ENCODE assay signal across 26 cellular contexts in genomic region chr4:95929448-95930064, GRCh38.
DNase-seq lines count a peak whose midpoint lies in the region; ATAC-seq, FAIRE-seq and TF ChIP-seq lines count a peak whose summit lies in the region.
"Had no signal": no experiment of that assay in that cellular context is flagged by ENCODE, and none has a peak within 500 bp of the region (broad histone marks: within the 10 kb centered on the region; RNA-seq: fewer than 3 reads in every experiment).

No MANE protein-coding gene starts in this region.

- no peak overlapping the region for H3K9ac ChIP-seq in endodermal cell (ENCODE audit: extremely low read depth, low read length, poor library complexity, severe bottlenecking)
- H3K9ac ChIP-seq: BLaER1 treated with 17β-estradiol and CSF1 and Interleukin-3, amounts not matched to agents 10 nM and 100 nM; KMS-11 had no signal

- H3K4me1 ChIP-seq in endodermal cell (ENCODE audit: control insufficient read depth, insufficient read depth, low read length) = no peaks in the 10 kb centered on the region
- H3K4me1 ChIP-seq in pancreas = no peaks in the 10 kb centered on the region
- H3K4me1 ChIP-seq: BLaER1 treated with 17β-estradiol and CSF1 and Interleukin-3, amounts not matched to agents 10 nM and 100 nM; breast epithelium; colonic mucosa; heart left ventricle; sigmoid colon had no signal

- ATAC-seq in pancreas = no peak
- no peak for ATAC-seq in GM21737 (IDR thresholded peaks at IDR 0.05; ENCODE audit: unreplicated experiment)
- ATAC-seq: activated naive CD8-positive, alpha-beta T cell treated with anti-CD3 and anti-CD28 coated beads, Interleukin-2, amount 50 U/mL, for 24 hours; heart left ventricle; left colon; natural killer cell; Right ventricle myocardium inferior had no signal

- H3K27me3 Mint-ChIP-seq in endodermal cell (ENCODE audit: insufficient read depth) = no peaks in the 10 kb centered on the region
- H3K27me3 Mint-ChIP-seq: activated B cell treated with CpG ODN at 0.5 μM for 24 hours; activated CD4-positive, alpha-beta memory T cell treated with anti-CD3 and anti-CD28 coated beads, Interleukin-2, amount 10 ng/mL, durations not matched to agents 7 days and 5 days; activated naive CD8-positive, alpha-beta T cell treated with anti-CD3 and anti-CD28 coated beads, Interleukin-2, amount 50 U/mL, for 24 hours; type B pancreatic cell had no signal

- 73% methylated on average over 1 of the region's 1 CpG; no CpG with 5 or more reads in 1 of the 2 experiments for WGBS in endodermal cell (ENCODE audit: insufficient coverage in 1 of 2, insufficient read length in 1 of 2), 2 experiments
- 35 to 38% methylated on average over 1 of the region's 1 CpG for WGBS in pancreas, 2 donors

- TF ChIP-seq POLR2A in NB4 (IDR thresholded peaks at IDR 0.05; ENCODE audit: extremely low read depth, insufficient read length) = no peak

- H3K4me1 Mint-ChIP-seq in endodermal cell = no peaks in the 10 kb centered on the region
- H3K4me1 Mint-ChIP-seq: activated B cell treated with CpG ODN at 0.5 μM for 24 hours; activated CD4-positive, alpha-beta memory T cell treated with anti-CD3 and anti-CD28 coated beads, Interleukin-2, amount 10 ng/mL, durations not matched to agents 7 days and 5 days; activated naive CD8-positive, alpha-beta T cell treated with anti-CD3 and anti-CD28 coated beads, Interleukin-2, amount 50 U/mL, for 24 hours; mesothelial cell of epicardium; natural killer cell had no signal

- H3K36me3 ChIP-seq in endodermal cell (ENCODE audit: control insufficient read depth, insufficient read depth, low read length) = no peaks in the 10 kb centered on the region
- H3K36me3 ChIP-seq in pancreas = no peaks in the 10 kb centered on the region
- H3K36me3 ChIP-seq: BLaER1 treated with 17β-estradiol and CSF1 and Interleukin-3, amounts not matched to agents 10 nM and 100 nM; breast epithelium; colonic mucosa; heart left ventricle; sigmoid colon had no signal

- H3K36me3 Mint-ChIP-seq in endodermal cell (ENCODE audit: low read depth) = peaks cover 4% of the 10 kb centered on the region
- H3K36me3 Mint-ChIP-seq: natural killer cell had no signal

- no peak overlapping the region for H3K27ac ChIP-seq in endodermal cell (ENCODE audit: low read depth, low read length)
- no peak overlapping the region for H3K27ac ChIP-seq in pancreas
- H3K27ac ChIP-seq: BLaER1 treated with 17β-estradiol and CSF1 and Interleukin-3, amounts not matched to agents 10 nM and 100 nM; breast epithelium; colonic mucosa; heart left ventricle; KMS-11; sigmoid colon had no signal

- H3K27me3 ChIP-seq in endodermal cell (ENCODE audit: control insufficient read depth, insufficient read depth, low read length, poor library complexity, severe bottlenecking) (no peaks in the 10 kb centered on the region), pancreas (no peaks in the 10 kb centered on the region)
- H3K27me3 ChIP-seq: BLaER1 treated with 17β-estradiol and CSF1 and Interleukin-3, amounts not matched to agents 10 nM and 100 nM; breast epithelium; colonic mucosa; heart left ventricle; sigmoid colon had no signal

- TF ChIP-seq CTCF in NB4 (IDR thresholded peaks at IDR 0.05; ENCODE audit: low read depth, low read length) (no peak), endodermal cell (conservative IDR thresholded peaks at IDR 0.05) (no peak), pancreas (IDR thresholded peaks at IDR 0.05) (no peak)

- DNase-seq in NCI-H748 (lab: John Stamatoyannopoulos, UW; ENCODE audit: unreplicated experiment) (peak; percentile 0), NCI-H748 treated with DMSO at 0.1 percent for 48 hours (lab: John Stamatoyannopoulos, UW) (no peak), NB4 (ENCODE audit: low read depth) (peak; percentile 2), endodermal cell (no peak), pancreas (no peak), NCI-H1694 treated with DMSO at 0.1 percent for 48 hours (lab: John Stamatoyannopoulos, UW) (no peak), GM19240 (ENCODE audit: insufficient read length, low spot score) (no peak)
- DNase-seq: activated B cell treated with CpG ODN at 0.5 μM for 24 hours; activated CD4-positive, alpha-beta memory T cell treated with anti-CD3 and anti-CD28 coated beads, Interleukin-2, amount 10 ng/mL, durations not matched to agents 7 days and 5 days; activated effector memory CD4-positive, alpha-beta T cell treated with anti-CD3 and anti-CD28 coated beads, Interleukin-2, amount 50 U/mL, for 16 hours; activated naive CD8-positive, alpha-beta T cell treated with anti-CD3 and anti-CD28 coated beads, Interleukin-2, amount 50 U/mL, for 24 hours; colonic mucosa; GDM1; heart left ventricle; left colon; natural killer cell; NCI-H1092; NCI-H2029; sigmoid colon had no signal

- H3K9me3 Mint-ChIP-seq in endodermal cell = peaks cover 71% of the 10 kb centered on the region

- FAIRE-seq in pancreas (lab: Jason Lieb, UNC) = peak; percentile 23

- H3K4me3 ChIP-seq in NB4 (ENCODE audit: low read depth, low read length) (no peak overlapping the region), endodermal cell (ENCODE audit: low read length) (peak overlapping the region; percentile 69), pancreas (no peak overlapping the region)
- H3K4me3 ChIP-seq: BLaER1 treated with 17β-estradiol and CSF1 and Interleukin-3, amounts not matched to agents 10 nM and 100 nM; breast epithelium; colonic mucosa; heart left ventricle; sigmoid colon had no signal

- intact Hi-C loops in pancreas (cut with DNase I) = no loop called here

- H3K4me3 Mint-ChIP-seq in endodermal cell = no peak overlapping the region
- H3K4me3 Mint-ChIP-seq: activated B cell treated with CpG ODN at 0.5 μM for 24 hours; activated CD4-positive, alpha-beta memory T cell treated with anti-CD3 and anti-CD28 coated beads, Interleukin-2, amount 10 ng/mL, durations not matched to agents 7 days and 5 days; activated naive CD8-positive, alpha-beta T cell treated with anti-CD3 and anti-CD28 coated beads, Interleukin-2, amount 50 U/mL, for 24 hours; mesothelial cell of epicardium; natural killer cell; type B pancreatic cell had no signal

- H3K27ac Mint-ChIP-seq in endodermal cell = no peak overlapping the region
- H3K27ac Mint-ChIP-seq: activated B cell treated with CpG ODN at 0.5 μM for 24 hours; activated CD4-positive, alpha-beta memory T cell treated with anti-CD3 and anti-CD28 coated beads, Interleukin-2, amount 10 ng/mL, durations not matched to agents 7 days and 5 days; activated naive CD8-positive, alpha-beta T cell treated with anti-CD3 and anti-CD28 coated beads, Interleukin-2, amount 50 U/mL, for 24 hours; mesothelial cell of epicardium; natural killer cell; type B pancreatic cell had no signal

- H3K9me3 ChIP-seq in endodermal cell (ENCODE audit: control insufficient read depth, low read length) (peaks cover 94% of the 10 kb centered on the region), pancreas (peaks cover 0 to 3% (median 0%) of the 10 kb centered on the region in 4 donors)
- H3K9me3 ChIP-seq: colonic mucosa had no signal

Comparison
In these comparisons a context has a peak if more than half of its experiments do, and no peak if none do; other contexts are left out.
1. DNase-seq: peak in NCI-H748 (single experiment) and NB4 (single experiment); none in NCI-H748 treated with DMSO at 0.1 percent for 48 hours (single experiment), endodermal cell (single experiment), pancreas (0 of 6), NCI-H1694 treated with DMSO at 0.1 percent for 48 hours (single experiment) and GM19240 (single experiment).